In the genomic region with DNA sequence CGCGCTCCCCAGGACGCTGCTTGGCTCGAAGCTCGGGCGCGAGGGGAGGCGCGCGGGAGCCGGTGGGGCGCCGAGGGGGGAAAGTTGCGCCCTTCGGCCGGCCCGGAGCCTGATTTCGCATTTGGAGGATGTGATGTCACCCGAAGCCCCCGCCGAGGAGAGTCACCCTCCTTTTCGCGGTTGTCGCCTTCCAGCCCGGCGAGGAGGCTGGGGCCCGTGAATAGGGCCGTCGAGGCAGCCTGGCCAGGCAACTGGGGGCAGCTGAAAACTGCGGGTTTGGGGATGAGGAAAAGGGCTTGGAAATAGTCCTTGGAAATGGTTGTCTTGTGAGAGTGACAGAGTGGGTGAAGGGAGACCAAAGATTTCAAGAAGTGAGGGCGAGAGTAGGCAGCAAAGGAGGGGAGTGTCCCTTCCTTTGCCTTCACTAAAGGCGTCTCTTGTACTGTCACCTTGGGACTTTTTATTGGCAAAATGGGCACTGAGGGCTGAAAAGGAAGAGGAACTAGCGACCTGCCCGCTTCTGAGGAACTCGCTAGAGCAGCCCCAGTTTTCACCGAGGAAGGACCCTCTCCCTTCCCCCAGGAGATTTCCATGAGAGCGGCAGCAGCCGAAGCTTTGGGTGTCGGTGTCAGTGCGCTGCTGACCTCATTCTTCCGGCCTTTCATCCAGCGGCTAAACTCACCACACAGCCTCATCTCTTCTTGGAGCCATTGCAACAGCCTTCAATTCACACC, we compare ENCODE assay signal across 9 cellular contexts. TPM values are rescaled to one million over a fixed set of nuclear protein-coding genes. Genes with fewer than 3 reads are reported as not detected.
DNase-seq lines count a peak whose midpoint lies in the region; ATAC-seq and TF ChIP-seq lines count a peak whose summit lies in the region.
"Had no signal": no experiment of that assay in that cellular context is flagged by ENCODE, and none has a peak within 500 bp of the region (broad histone marks: within the 10 kb centered on the region; RNA-seq: fewer than 3 reads in every experiment).

A gene (minus strand): TSS at position 86 of the 734 bp plus-strand sequence. CDS start 88 bp downstream, outside the sequence.

- H3K27ac Mint-ChIP-seq in CD8-positive, alpha-beta memory T cell = peak within 1 kb of the TSS; percentile 98 to 100 (median 100)
- no peak within 1 kb of the TSS for H3K27ac Mint-ChIP-seq in nephron

- POLR2A ChIA-PET in CD8-positive, alpha-beta memory T cell (lab: Charles Lee) = interaction anchor here (0.7 to 8.5 kb wide), 6 partner anchors 14 to 35 kb away, joined by 3 to 139 read pairs (median 4); no protein-coding TSS in a partner anchor

- no peaks in the 10 kb centered on the region for H3K9me3 ChIP-seq in CD8-positive, alpha-beta memory T cell (ENCODE audit: low read length)
- no peaks in the 10 kb centered on the region for H3K9me3 ChIP-seq in prostate gland

- H3K27me3 Mint-ChIP-seq in CD8-positive, alpha-beta memory T cell = peaks cover 0 to 11% of the 10 kb centered on the region in 2 donors
- peaks cover 98% of the 10 kb centered on the region for H3K27me3 Mint-ChIP-seq in nephron (ENCODE audit: low read depth)

- peak; percentile 78 to 92 (median 85) for DNase-seq in CD8-positive, alpha-beta memory T cell
- DNase-seq in NB4 (ENCODE audit: low read depth) (peak; percentile 72), choroid plexus epithelial cell (ENCODE audit: low read depth) (peak; percentile 41), posterior vena cava (ENCODE audit: low spot score) (no peak), prostate gland (ENCODE audit: low spot score) (no peak)

- H3K36me3 ChIP-seq in CD8-positive, alpha-beta memory T cell (ENCODE audit: insufficient read depth, low read length) = peaks cover 3% of the 10 kb centered on the region
- no peaks in the 10 kb centered on the region for H3K36me3 ChIP-seq in prostate gland

- H3K9me3 Mint-ChIP-seq in CD8-positive, alpha-beta memory T cell = peaks cover 6 to 15% (median 11%) of the 10 kb centered on the region in 5 donors
- peaks cover 18% of the 10 kb centered on the region for H3K9me3 Mint-ChIP-seq in nephron

- peak within 1 kb of the TSS; percentile 89 to 98 (median 95) for H3K4me3 Mint-ChIP-seq in CD8-positive, alpha-beta memory T cell
- peak within 1 kb of the TSS; percentile 66 to 75 (median 69) for H3K4me3 Mint-ChIP-seq in nephron

- H3K4me1 ChIP-seq in CD8-positive, alpha-beta memory T cell (ENCODE audit: insufficient read depth, low read length) = peaks cover 63% of the 10 kb centered on the region
- H3K4me1 ChIP-seq in prostate gland (replicated peaks) = no peaks in the 10 kb centered on the region

- peak within 1 kb of the TSS; percentile 95 for H3K27ac ChIP-seq in CD8-positive, alpha-beta memory T cell (ENCODE audit: low read depth, low read length)
- H3K27ac ChIP-seq in prostate gland = no peak within 1 kb of the TSS

- no peak for TF ChIP-seq CTCF in NB4 (IDR thresholded peaks at IDR 0.05; ENCODE audit: low read depth, low read length)
- TF ChIP-seq CTCF in choroid plexus epithelial cell (conservative IDR thresholded peaks at IDR 0.05; ENCODE audit: low read depth, low read length) = no peak
- no peak for TF ChIP-seq CTCF in nephron (IDR thresholded peaks at IDR 0.05; ENCODE audit: unreplicated experiment in 3 of 3)
- no peak for TF ChIP-seq CTCF in prostate gland (IDR thresholded peaks at IDR 0.05)

- H3K27me3 ChIP-seq in CD8-positive, alpha-beta memory T cell (ENCODE audit: insufficient read depth, low read length, poor library complexity, severe bottlenecking) = peaks cover 3% of the 10 kb centered on the region
- peaks cover 6% of the 10 kb centered on the region for H3K27me3 ChIP-seq in prostate gland (replicated peaks; ENCODE audit: insufficient read depth)

- CTCF ChIA-PET in CD8-positive, alpha-beta memory T cell (lab: Charles Lee) = interaction anchor here (0.8 to 8.5 kb wide), 7 partner anchors 8 to 35 kb away, joined by 3 to 124 read pairs (median 4); no protein-coding TSS in a partner anchor

- peak within 1 kb of the TSS; percentile 71 for H3K4me3 ChIP-seq in CD8-positive, alpha-beta memory T cell (ENCODE audit: low read length)
- peak within 1 kb of the TSS; percentile 49 for H3K4me3 ChIP-seq in NB4 (ENCODE audit: low read depth, low read length)
- H3K4me3 ChIP-seq in choroid plexus epithelial cell (ENCODE audit: low read depth, low read length) = no peak within 1 kb of the TSS
- no peak within 1 kb of the TSS for H3K4me3 ChIP-seq in prostate gland

- intact Hi-C loops in posterior vena cava (cut with DNase I) = no loop called here
- intact Hi-C loops in prostate gland (cut with DNase I) = no loop called here

- no peak for TF ChIP-seq POLR2A in NB4 (IDR thresholded peaks at IDR 0.05; ENCODE audit: extremely low read depth, insufficient read length)
- TF ChIP-seq POLR2A in prostate gland (IDR thresholded peaks at IDR 0.05) = no peak

- H3K36me3 Mint-ChIP-seq in CD8-positive, alpha-beta memory T cell = peaks cover 23 to 60% (median 27%) of the 10 kb centered on the region in 3 donors
- H3K36me3 Mint-ChIP-seq in nephron (ENCODE audit: low read depth) = peaks cover 2% of the 10 kb centered on the region

- ATAC-seq in HG02970 (IDR thresholded peaks at IDR 0.05; ENCODE audit: low FRiP score, unreplicated experiment) (no peak), GM19395 (IDR thresholded peaks at IDR 0.05; ENCODE audit: unreplicated experiment) (no peak)
- ATAC-seq: HCT116 had no signal

- H3K4me1 Mint-ChIP-seq in CD8-positive, alpha-beta memory T cell = peaks cover 75 to 80% (median 77%) of the 10 kb centered on the region in 3 donors
- peaks cover 19% of the 10 kb centered on the region for H3K4me1 Mint-ChIP-seq in nephron

- WGBS in prostate gland = 5% methylated on average over 41 of the region's 42 CpGs

RNA-seq across cellular contexts. Expression of the gene that starts here (rescaled TPM):
- 100 to 1,000 TPM; 359 to 363 TPM for total RNA-seq in CD8-positive, alpha-beta memory T cell
- polyA plus RNA-seq in CD8-positive, alpha-beta memory T cell = 924 TPM
- 1 to 10 TPM; 1.3 to 1.9 TPM for total RNA-seq in posterior vena cava
- total RNA-seq in prostate gland = 1 to 10 TPM; 1.3 to 2.5 TPM

Comparison
In these comparisons a context has a peak if more than half of its experiments do, and no peak if none do; other contexts are left out.
1. RNA of the gene that starts here (total RNA-seq): 359 to 363 TPM in CD8-positive, alpha-beta memory T cell; 1.3 to 2.5 TPM in prostate gland and 1.3 to 1.9 TPM in posterior vena cava; every median in the first group is over 100 times any median in the second.
2. DNase-seq: peak in CD8-positive, alpha-beta memory T cell (5 of 5), NB4 (single experiment) and choroid plexus epithelial cell (single experiment); none in posterior vena cava (single experiment) and prostate gland (single experiment).
3. H3K4me3 ChIP-seq: peak in CD8-positive, alpha-beta memory T cell (single experiment) and NB4 (single experiment); none in choroid plexus epithelial cell (single experiment) and prostate gland (0 of 2).
4. H3K27ac Mint-ChIP-seq: peak in CD8-positive, alpha-beta memory T cell (8 of 8); none in nephron (0 of 3).